In genomic region chr6:2857185-2857579, GRCh38 we compare ENCODE assay signal across 9 cellular contexts. TPM values are rescaled to one million over a fixed set of nuclear protein-coding genes. Genes with fewer than 3 reads are reported as not detected.
DNase-seq lines count a peak whose midpoint lies in the region; ATAC-seq and TF ChIP-seq lines count a peak whose summit lies in the region.
"Had no signal": no experiment of that assay in that cellular context is flagged by ENCODE, and none has a peak within 500 bp of the region (broad histone marks: within the 10 kb centered on the region; RNA-seq: fewer than 3 reads in every experiment).

No MANE protein-coding gene starts in this region.

- H3K27me3 Mint-ChIP-seq in activated naive CD4-positive, alpha-beta T cell treated with anti-CD3 and anti-CD28 coated beads, Interleukin-2, amount 10 ng/mL, durations not matched to agents 7 days and 5 days: no peaks in the 10 kb centered on the region
- no peaks in the 10 kb centered on the region for H3K27me3 Mint-ChIP-seq in activated T-helper 17 cell treated with anti-CD3 and anti-CD28 coated beads, Interleukin-2, amount 50 U/mL, for 72 hours

- H3K9me3 ChIP-seq in lung (ENCODE audit: control insufficient read depth in 2 of 2, insufficient read depth in 1 of 2, low read length in 1 of 2): peaks cover 0 to 2% of the 10 kb centered on the region in 2 donors
- H3K9me3 ChIP-seq in tibial nerve: no peaks in the 10 kb centered on the region
- H3K9me3 ChIP-seq: BE2C had no signal

- TF ChIP-seq EP300 in tibial nerve (IDR thresholded peaks at IDR 0.05): no peak

- DNase-seq in activated naive CD4-positive, alpha-beta T cell treated with anti-CD3 and anti-CD28 coated beads, Interleukin-2, amount 10 ng/mL, durations not matched to agents 7 days and 5 days: no peak
- no peak for DNase-seq in activated naive CD4-positive, alpha-beta T cell treated with Interleukin-2 at 50 U/mL for 16 hours
- no peak for DNase-seq in lung (ENCODE audit: low spot score)
- DNase-seq in tibial nerve (ENCODE audit: low spot score in 2 of 2): no peak
- no peak for DNase-seq in NK-92 (lab: John Stamatoyannopoulos, UW; ENCODE audit: unreplicated experiment)
- no peak for DNase-seq in SHP77 treated with DMSO at 0.1 percent for 48 hours (lab: John Stamatoyannopoulos, UW)

- H3K4me3 ChIP-seq in lung: no peak overlapping the region
- H3K4me3 ChIP-seq in tibial nerve: no peak overlapping the region

- H3K9me3 Mint-ChIP-seq in activated naive CD4-positive, alpha-beta T cell treated with anti-CD3 and anti-CD28 coated beads, Interleukin-2, amount 10 ng/mL, durations not matched to agents 7 days and 5 days: peaks cover 6% of the 10 kb centered on the region
- no peaks in the 10 kb centered on the region for H3K9me3 Mint-ChIP-seq in activated T-helper 17 cell treated with anti-CD3 and anti-CD28 coated beads, Interleukin-2, amount 50 U/mL, for 72 hours

- no peak for TF ChIP-seq POLR2A in tibial nerve (IDR thresholded peaks at IDR 0.05)

- no peak for ATAC-seq in activated T-helper 17 cell treated with anti-CD3 and anti-CD28 coated beads, Interleukin-2, amount 50 U/mL, for 72 hours (replicated peaks)
- no peak for ATAC-seq in lung (ENCODE audit: insufficient read depth, low FRiP score)
- no peak for ATAC-seq in GM21360 (IDR thresholded peaks at IDR 0.05; ENCODE audit: unreplicated experiment)

- H3K36me3 ChIP-seq in lung (ENCODE audit: control insufficient read depth in 2 of 2, insufficient read depth in 2 of 2, low read length in 2 of 2) (no peaks in the 10 kb centered on the region), tibial nerve (no peaks in the 10 kb centered on the region)
- H3K36me3 ChIP-seq: BE2C had no signal

- H3K27ac ChIP-seq in lung (ENCODE audit: low read depth in 1 of 2, low read length in 1 of 2) (peak overlapping the region; percentile 33 to 42), tibial nerve (peak overlapping the region in 3 of 4 donors; percentile 76 to 78 (median 78))

- TF ChIP-seq CTCF in lung (IDR thresholded peaks at IDR 0.05; ENCODE audit: control extremely low read depth, extremely low read depth): no peak
- TF ChIP-seq CTCF in tibial nerve (IDR thresholded peaks at IDR 0.05): no peak

- H3K4me1 Mint-ChIP-seq in activated naive CD4-positive, alpha-beta T cell treated with anti-CD3 and anti-CD28 coated beads, Interleukin-2, amount 10 ng/mL, durations not matched to agents 7 days and 5 days: peaks cover 96% of the 10 kb centered on the region
- H3K4me1 Mint-ChIP-seq in activated T-helper 17 cell treated with anti-CD3 and anti-CD28 coated beads, Interleukin-2, amount 50 U/mL, for 72 hours: peaks cover 53% of the 10 kb centered on the region

- H3K4me3 Mint-ChIP-seq in activated naive CD4-positive, alpha-beta T cell treated with anti-CD3 and anti-CD28 coated beads, Interleukin-2, amount 10 ng/mL, durations not matched to agents 7 days and 5 days: peak overlapping the region; percentile 73
- H3K4me3 Mint-ChIP-seq in activated T-helper 17 cell treated with anti-CD3 and anti-CD28 coated beads, Interleukin-2, amount 50 U/mL, for 72 hours: peak overlapping the region; percentile 85

- H3K36me3 Mint-ChIP-seq in activated naive CD4-positive, alpha-beta T cell treated with anti-CD3 and anti-CD28 coated beads, Interleukin-2, amount 10 ng/mL, durations not matched to agents 7 days and 5 days: peaks cover 34% of the 10 kb centered on the region
- peaks cover 19% of the 10 kb centered on the region for H3K36me3 Mint-ChIP-seq in activated T-helper 17 cell treated with anti-CD3 and anti-CD28 coated beads, Interleukin-2, amount 50 U/mL, for 72 hours (ENCODE audit: low read depth)

- CTCF ChIA-PET in activated naive CD4-positive, alpha-beta T cell treated with anti-CD3 and anti-CD28 coated beads, Interleukin-2, amount 10 ng/mL, durations not matched to agents 7 days and 5 days (lab: Charles Lee): interaction anchor here (0.8 to 1.8 kb wide), 7 partner anchors 10 to 256 kb away, joined by 3 to 9 read pairs (median 3); no protein-coding TSS in a partner anchor

- peak overlapping the region; percentile 99 for H3K27ac Mint-ChIP-seq in activated naive CD4-positive, alpha-beta T cell treated with anti-CD3 and anti-CD28 coated beads, Interleukin-2, amount 10 ng/mL, durations not matched to agents 7 days and 5 days
- H3K27ac Mint-ChIP-seq in activated T-helper 17 cell treated with anti-CD3 and anti-CD28 coated beads, Interleukin-2, amount 50 U/mL, for 72 hours: peak overlapping the region; percentile 91

- H3K27me3 ChIP-seq in lung (ENCODE audit: control insufficient read depth, insufficient read depth): no peaks in the 10 kb centered on the region
- no peaks in the 10 kb centered on the region for H3K27me3 ChIP-seq in tibial nerve
- H3K27me3 ChIP-seq: BE2C had no signal

- 79% methylated on average over 7 of the region's 7 CpGs for WGBS in lung, 2 donors
- 87 to 90% methylated on average over 7 of the region's 7 CpGs for WGBS in tibial nerve, 2 donors

- H3K4me1 ChIP-seq in lung (ENCODE audit: control insufficient read depth in 2 of 2, insufficient read depth in 2 of 2, low read length in 2 of 2) (peaks cover 9 to 12% of the 10 kb centered on the region in 2 donors), tibial nerve (peaks cover 0 to 56% (median 34%) of the 10 kb centered on the region in 4 donors)

RNA-seq across cellular contexts. Expression of gene SERPINB1, which starts 15.5 kb away (rescaled TPM):
- total RNA-seq in activated T-helper 17 cell treated with anti-CD3 and anti-CD28 coated beads, Interleukin-2, amount 50 U/mL, for 72 hours: 10 to 100 TPM; 33.4 to 67.8 TPM
- total RNA-seq in lung: 100 to 1,000 TPM in 1 of 2 donors, 10 to 100 TPM in 1; 58.0 to 106 TPM
- 100 to 1,000 TPM in 1 of 2 donors, 10 to 100 TPM in 1; 85.1 to 242 TPM for polyA plus RNA-seq in lung
- total RNA-seq in tibial nerve: 10 to 100 TPM; 21.3 to 29.0 (median 23.1) TPM

RNA-seq across cellular contexts. Expression of gene SERPINB9, which starts 45.9 kb away (rescaled TPM):
- 10 to 100 TPM; 11.2 to 66.1 TPM for total RNA-seq in activated T-helper 17 cell treated with anti-CD3 and anti-CD28 coated beads, Interleukin-2, amount 50 U/mL, for 72 hours
- 10 to 100 TPM; 14.0 to 33.3 TPM for total RNA-seq in lung
- 10 to 100 TPM in 1 of 2 donors, 1 to 10 TPM in 1; 5.4 to 36.1 TPM for polyA plus RNA-seq in lung
- 10 to 100 TPM; 17.1 to 54.4 (median 35.8) TPM for total RNA-seq in tibial nerve
